ENCODE assay signal across 16 cellular contexts in genomic region chr2:100831831-100832230, GRCh38.
"Had no signal": no experiment of that assay in that cellular context is flagged by ENCODE, and none has a peak within 500 bp of the region (broad histone marks: within the 10 kb centered on the region; RNA-seq: fewer than 3 reads in every experiment).

No MANE protein-coding gene starts in this region.

- H3K9me3 ChIP-seq: body of pancreas, neutrophil, right lobe of liver had no signal

- ATAC-seq: body of pancreas; naive thymus-derived CD4-positive, alpha-beta T cell had no signal

- DNase-seq: activated CD4-positive, alpha-beta T cell treated with anti-CD3 and anti-CD28 coated beads, Interleukin-2, amount 50 U/mL, for 1 hour; activated CD4-positive, CD25-positive, alpha-beta regulatory T cell; activated effector memory CD4-positive, alpha-beta T cell treated with Interleukin-2 at 50 U/mL for 16 hours; activated T-cell treated with anti-CD3 and anti-CD28 coated beads, Interleukin-2, amount 50 U/mL, for 1 hour; amniotic stem cell; hippocampal formation; naive thymus-derived CD4-positive, alpha-beta T cell; posterior cingulate gyrus; right lobe of liver; stimulated activated CD4-positive, alpha-beta T cell treated with anti-CD3 and anti-CD28 coated beads, Interleukin-12 subunit alpha, Interleukin-12 subunit beta, amount 100 ng/mL, for 4 hours; stimulated activated naive CD4-positive, alpha-beta T cell; transverse colon had no signal

- H3K27ac ChIP-seq: neutrophil had no signal

- H3K4me3 ChIP-seq: body of pancreas, dorsolateral prefrontal cortex, lung, right lobe of liver, transverse colon had no signal

- H3K36me3 ChIP-seq: neutrophil, right lobe of liver, transverse colon had no signal

- H3K27me3 ChIP-seq: body of pancreas, dorsolateral prefrontal cortex, right lobe of liver, transverse colon had no signal
